Comparison of ENCODE assay signal across 16 cellular contexts in genomic region chr14:106579084-106579483, GRCh38.
DNase-seq lines count a peak whose midpoint lies in the region; ATAC-seq, FAIRE-seq and TF ChIP-seq lines count a peak whose summit lies in the region.
"Had no signal": no experiment of that assay in that cellular context is flagged by ENCODE, and none has a peak within 500 bp of the region (broad histone marks: within the 10 kb centered on the region; RNA-seq: fewer than 3 reads in every experiment).

No MANE protein-coding gene starts in this region.

- peak overlapping the region in 1 of 11 experiments; percentile 23; a peak in 1 of 22 replicates for H3K27ac ChIP-seq in BLaER1 treated with 17β-estradiol and CSF1 and Interleukin-3, amounts not matched to agents 10 nM and 100 nM
- H3K27ac ChIP-seq in prostate gland, result no peak overlapping the region
- H3K27ac ChIP-seq in effector memory CD4-positive, alpha-beta T cell (ENCODE audit: insufficient read depth, low read length, poor library complexity, severe bottlenecking), result no peak overlapping the region
- H3K27ac ChIP-seq: KMS-11 had no signal

- peaks cover 7% of the 10 kb centered on the region for H3K27me3 Mint-ChIP-seq in IgD-negative memory B cell
- H3K27me3 Mint-ChIP-seq in naive B cell, result peaks cover 0 to 12% (median 0%) of the 10 kb centered on the region in 3 donors

- H3K4me3 Mint-ChIP-seq in IgD-negative memory B cell (peak overlapping the region; percentile 60 to 88 (median 80)), naive B cell (peak overlapping the region; percentile 49 to 83 (median 74))
- H3K4me3 Mint-ChIP-seq: CD8-positive, alpha-beta memory T cell; H9 had no signal

- peaks cover 5% of the 10 kb centered on the region for H3K36me3 Mint-ChIP-seq in IgD-negative memory B cell
- no peaks in the 10 kb centered on the region for H3K36me3 Mint-ChIP-seq in naive B cell
- H3K36me3 Mint-ChIP-seq: CD8-positive, alpha-beta memory T cell had no signal

- H4K20me1 ChIP-seq in BLaER1 treated with 17β-estradiol and CSF1 and Interleukin-3, amounts not matched to agents 10 nM and 100 nM, result no peaks in the 10 kb centered on the region

- H3K9me3 ChIP-seq in BLaER1 treated with 17β-estradiol and CSF1 and Interleukin-3, amounts not matched to agents 10 nM and 100 nM (replicated peaks in 1 of 11), result no peaks in the 10 kb centered on the region; a peak in 1 of 22 replicates
- H3K9me3 ChIP-seq in prostate gland, result no peaks in the 10 kb centered on the region
- H3K9me3 ChIP-seq in effector memory CD4-positive, alpha-beta T cell (ENCODE audit: control insufficient read depth, low read length), result no peaks in the 10 kb centered on the region
- H3K9me3 ChIP-seq: BE2C, Caco-2 had no signal

- peak overlapping the region in 8 of 11 experiments; percentile 9 to 68 (median 54); a peak in 15 of 22 replicates for H3K4me2 ChIP-seq in BLaER1 treated with 17β-estradiol and CSF1 and Interleukin-3, amounts not matched to agents 10 nM and 100 nM
- H3K4me2 ChIP-seq: KMS-11 had no signal

- ATAC-seq in naive B cell (ENCODE audit: low read depth in 2 of 2) (peak; percentile 63 to 65), GM21515 (IDR thresholded peaks at IDR 0.05; ENCODE audit: unreplicated experiment) (no peak), GM18868 (IDR thresholded peaks at IDR 0.05; ENCODE audit: unreplicated experiment) (no peak)

- DNase-seq in GM18507 (ENCODE audit: extremely low spot score, insufficient read length, low read depth) (no peak), naive B cell (no peak), prostate gland (ENCODE audit: low spot score) (no peak)
- DNase-seq in effector memory CD4-positive, alpha-beta T cell, result no peak
- DNase-seq: BE2C; Caco-2; CD8-positive, alpha-beta memory T cell; GOT3; H9 had no signal

- H3K4me1 Mint-ChIP-seq in IgD-negative memory B cell (peaks cover 13 to 16% (median 13%) of the 10 kb centered on the region in 3 donors), naive B cell (peaks cover 21 to 32% (median 29%) of the 10 kb centered on the region in 3 donors)
- H3K4me1 Mint-ChIP-seq: CD8-positive, alpha-beta memory T cell; H9 had no signal

- H3K27me3 ChIP-seq in BLaER1 treated with 17β-estradiol and CSF1 and Interleukin-3, amounts not matched to agents 10 nM and 100 nM, result no peaks in the 10 kb centered on the region
- H3K27me3 ChIP-seq in prostate gland (replicated peaks; ENCODE audit: insufficient read depth), result no peaks in the 10 kb centered on the region
- peaks cover 8% of the 10 kb centered on the region for H3K27me3 ChIP-seq in effector memory CD4-positive, alpha-beta T cell (replicated peaks; ENCODE audit: control insufficient read depth, insufficient read depth, low read length, poor library complexity, severe bottlenecking)
- H3K27me3 ChIP-seq: BE2C had no signal

- peaks cover 0 to 65% (median 28%) of the 10 kb centered on the region in 10 experiments; a peak in 14 of 20 replicates for H3K4me1 ChIP-seq in BLaER1 treated with 17β-estradiol and CSF1 and Interleukin-3, amounts not matched to agents 10 nM and 100 nM
- H3K4me1 ChIP-seq in prostate gland (replicated peaks), result no peaks in the 10 kb centered on the region
- H3K4me1 ChIP-seq in effector memory CD4-positive, alpha-beta T cell (ENCODE audit: control insufficient read depth, insufficient read depth, low read length, poor library complexity, severe bottlenecking), result no peaks in the 10 kb centered on the region
- H3K4me1 ChIP-seq: BE2C, Caco-2 had no signal

- no peak overlapping the region for H3K9ac ChIP-seq in BLaER1 treated with 17β-estradiol and CSF1 and Interleukin-3, amounts not matched to agents 10 nM and 100 nM
- H3K9ac ChIP-seq: KMS-11 had no signal

- no peak overlapping the region for H3K4me3 ChIP-seq in BLaER1 treated with 17β-estradiol and CSF1 and Interleukin-3, amounts not matched to agents 10 nM and 100 nM
- H3K4me3 ChIP-seq in prostate gland, result no peak overlapping the region
- no peak overlapping the region for H3K4me3 ChIP-seq in effector memory CD4-positive, alpha-beta T cell (ENCODE audit: insufficient read depth, low read depth, low read length, poor library complexity, severe bottlenecking)

- H3K9me3 Mint-ChIP-seq in IgD-negative memory B cell (no peaks in the 10 kb centered on the region), naive B cell (no peaks in the 10 kb centered on the region)
- H3K9me3 Mint-ChIP-seq: CD8-positive, alpha-beta memory T cell had no signal

- no peak for TF ChIP-seq CTCF in prostate gland (IDR thresholded peaks at IDR 0.05)

- peak overlapping the region in 2 of 3 donors; percentile 50 to 77 for H3K27ac Mint-ChIP-seq in IgD-negative memory B cell
- H3K27ac Mint-ChIP-seq in naive B cell, result peak overlapping the region in 5 of 6 donors; percentile 31 to 82 (median 59)
- H3K27ac Mint-ChIP-seq: CD8-positive, alpha-beta memory T cell; H9 had no signal

- TF ChIP-seq POLR2A in prostate gland (IDR thresholded peaks at IDR 0.05), result no peak

- intact Hi-C loops in prostate gland (cut with DNase I), result no loop called here

- H3K36me3 ChIP-seq in BLaER1 treated with 17β-estradiol and CSF1 and Interleukin-3, amounts not matched to agents 10 nM and 100 nM, result no peaks in the 10 kb centered on the region
- H3K36me3 ChIP-seq in prostate gland, result no peaks in the 10 kb centered on the region
- H3K36me3 ChIP-seq in effector memory CD4-positive, alpha-beta T cell (ENCODE audit: control insufficient read depth, insufficient read depth, low read length), result no peaks in the 10 kb centered on the region
- H3K36me3 ChIP-seq: BE2C had no signal

- FAIRE-seq in GM18507 (lab: Jason Lieb, UNC), result peak; percentile 24
- FAIRE-seq: A204.1, GM12891 had no signal

- WGBS in prostate gland, result 71% methylated on average over 6 of the region's 6 CpGs

Comparison
In these comparisons a context has a peak if more than half of its experiments do, and no peak if none do; other contexts are left out.
1. ATAC-seq: peak in naive B cell (2 of 2); none in GM21515 (single experiment) and GM18868 (single experiment).